In the genomic region with DNA sequence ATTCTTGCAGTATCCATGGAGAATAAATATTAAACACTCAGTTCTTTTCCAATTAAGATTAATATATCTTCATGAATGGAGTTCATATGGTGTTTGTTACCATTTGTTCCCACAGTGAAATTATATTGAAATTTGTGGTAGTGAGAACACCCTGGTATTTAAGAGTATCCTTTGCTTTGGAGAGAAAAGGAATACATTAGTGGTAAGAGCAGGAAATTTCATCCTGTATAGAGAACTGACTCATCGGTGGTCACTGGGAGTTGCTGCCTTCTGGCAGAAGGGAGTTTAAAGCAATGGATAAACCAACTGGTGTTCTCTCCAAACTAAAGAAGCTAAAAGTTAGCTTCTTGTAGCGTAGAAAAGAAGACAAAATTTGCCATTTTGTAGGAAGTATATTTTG, we compare ENCODE assay signal across 15 cellular contexts.
DNase-seq lines count a peak whose midpoint lies in the region; ATAC-seq and TF ChIP-seq lines count a peak whose summit lies in the region.
"Had no signal": no experiment of that assay in that cellular context is flagged by ENCODE, and none has a peak within 500 bp of the region (broad histone marks: within the 10 kb centered on the region; RNA-seq: fewer than 3 reads in every experiment).

No MANE protein-coding gene starts in this region.

- no peak for TF ChIP-seq CTCF in brain microvascular endothelial cell (IDR thresholded peaks at IDR 0.05; ENCODE audit: low read depth, low read length, missing control alignments)

- no peak overlapping the region for H3K4me3 ChIP-seq in brain microvascular endothelial cell (ENCODE audit: low read depth, low read length)
- H3K4me3 ChIP-seq: body of pancreas had no signal

- no peak overlapping the region for H3K27ac Mint-ChIP-seq in activated T-helper 2 cell treated with anti-CD3 and anti-CD28 coated beads, Interferon-gamma antibody, Interleukin-2, Interleukin-4, amounts not matched to agents 10 μg/mL and 5 μg/mL and 100 μg/mL, durations not matched to agents 14 hours and 24 hours and 36 hours
- H3K27ac Mint-ChIP-seq in T-cell = no peak overlapping the region
- H3K27ac Mint-ChIP-seq: stimulated activated naive CD8-positive, alpha-beta T cell treated with anti-CD3 and anti-CD28 coated beads, Interleukin-15, Interleukin-2, amounts not matched to agents 100 ng/mL and 50 ng/mL, for 24 hours had no signal

- H3K4me1 Mint-ChIP-seq in activated T-helper 2 cell treated with anti-CD3 and anti-CD28 coated beads, Interferon-gamma antibody, Interleukin-2, Interleukin-4, amounts not matched to agents 10 μg/mL and 5 μg/mL and 100 μg/mL, durations not matched to agents 14 hours and 24 hours and 36 hours (ENCODE audit: low read depth) = no peaks in the 10 kb centered on the region
- H3K4me1 Mint-ChIP-seq in T-cell = no peaks in the 10 kb centered on the region

- CTCF ChIA-PET in T-cell (lab: Charles Lee) = interaction anchor here in 1 of 2 donors (0.5 kb wide), 1 partner anchor 376 kb away, joined by 3 read pairs; no protein-coding TSS in a partner anchor

- no peaks in the 10 kb centered on the region for H3K27me3 Mint-ChIP-seq in activated T-helper 2 cell treated with anti-CD3 and anti-CD28 coated beads, Interferon-gamma antibody, Interleukin-2, Interleukin-4, amounts not matched to agents 10 μg/mL and 5 μg/mL and 100 μg/mL, durations not matched to agents 14 hours and 24 hours and 36 hours (ENCODE audit: low read depth)
- H3K27me3 Mint-ChIP-seq in T-cell = peaks cover 3 to 10% of the 10 kb centered on the region in 2 donors
- H3K27me3 Mint-ChIP-seq: stimulated activated naive CD8-positive, alpha-beta T cell treated with anti-CD3 and anti-CD28 coated beads, Interleukin-15, Interleukin-2, amounts not matched to agents 100 ng/mL and 50 ng/mL, for 24 hours had no signal

- intact Hi-C loops in activated T-helper 2 cell treated with anti-CD3 and anti-CD28 coated beads, Interferon-gamma antibody, Interleukin-2, Interleukin-4, amounts not matched to agents 10 μg/mL and 5 μg/mL and 100 μg/mL, durations not matched to agents 14 hours and 24 hours and 36 hours (cut with micrococcal nuclease) = loop anchor here (10.0 kb wide), 1 partner anchor 1138 kb away; no protein-coding TSS in a partner anchor

- no peaks in the 10 kb centered on the region for H3K36me3 Mint-ChIP-seq in activated T-helper 2 cell treated with anti-CD3 and anti-CD28 coated beads, Interferon-gamma antibody, Interleukin-2, Interleukin-4, amounts not matched to agents 10 μg/mL and 5 μg/mL and 100 μg/mL, durations not matched to agents 14 hours and 24 hours and 36 hours (ENCODE audit: low read depth)
- H3K36me3 Mint-ChIP-seq in T-cell = no peaks in the 10 kb centered on the region

- no peaks in the 10 kb centered on the region for H3K27me3 ChIP-seq in brain microvascular endothelial cell (replicated peaks)
- H3K27me3 ChIP-seq: body of pancreas had no signal

- in situ Hi-C loops in brain microvascular endothelial cell (cut with HindIII; ENCODE audit: low pct_ligation_motif_present, low sequenced_read_pairs) = no loop called here

- peak; percentile 33 for DNase-seq in AG08396 (ENCODE audit: low spot score)
- DNase-seq in Kasumi-1 (lab: John Stamatoyannopoulos, UW) = peak; percentile 73 to 78
- DNase-seq in brain microvascular endothelial cell = peak; percentile 74
- peak; percentile 84 for DNase-seq in iris pigment epithelial cell (ENCODE audit: low read depth)
- DNase-seq in stimulated activated naive CD8-positive, alpha-beta T cell treated with anti-CD3 and anti-CD28 coated beads, Interleukin-15, Interleukin-2, amounts not matched to agents 100 U/mL and 50 U/mL, for 24 hours = no peak
- DNase-seq in activated T-helper 2 cell treated with anti-CD3 and anti-CD28 coated beads, Interferon-gamma antibody, Interleukin-2, Interleukin-4, amounts not matched to agents 10 μg/mL and 5 μg/mL and 100 μg/mL, durations not matched to agents 14 hours and 24 hours and 36 hours (ENCODE audit: low spot score) = no peak
- DNase-seq in T-cell = no peak
- DNase-seq: activated CD4-positive, alpha-beta T cell treated with anti-CD3 and anti-CD28 coated beads for 48 hours; body of pancreas; C1 segment of cervical spinal cord; KBM-7; midbrain; NCI-H2081 treated with DMSO at 0.1 percent for 48 hours had no signal

- H3K36me3 ChIP-seq in brain microvascular endothelial cell (replicated peaks) = no peaks in the 10 kb centered on the region

- H3K9me3 Mint-ChIP-seq in activated T-helper 2 cell treated with anti-CD3 and anti-CD28 coated beads, Interferon-gamma antibody, Interleukin-2, Interleukin-4, amounts not matched to agents 10 μg/mL and 5 μg/mL and 100 μg/mL, durations not matched to agents 14 hours and 24 hours and 36 hours = no peaks in the 10 kb centered on the region
- peaks cover 0 to 4% (median 0%) of the 10 kb centered on the region in 3 donors for H3K9me3 Mint-ChIP-seq in T-cell
- H3K9me3 Mint-ChIP-seq: stimulated activated naive CD8-positive, alpha-beta T cell treated with anti-CD3 and anti-CD28 coated beads, Interleukin-15, Interleukin-2, amounts not matched to agents 100 ng/mL and 50 ng/mL, for 24 hours had no signal

- no peak for ATAC-seq in stimulated activated naive CD8-positive, alpha-beta T cell treated with anti-CD3 and anti-CD28 coated beads, Interleukin-15, Interleukin-2, amounts not matched to agents 100 U/mL and 50 U/mL, for 24 hours
- no peak for ATAC-seq in T-cell (replicated peaks in 1 of 4)
- no peak for ATAC-seq in GM18511 (IDR thresholded peaks at IDR 0.05; ENCODE audit: unreplicated experiment)
- ATAC-seq: body of pancreas had no signal

- no peak overlapping the region for H3K4me3 Mint-ChIP-seq in activated T-helper 2 cell treated with anti-CD3 and anti-CD28 coated beads, Interferon-gamma antibody, Interleukin-2, Interleukin-4, amounts not matched to agents 10 μg/mL and 5 μg/mL and 100 μg/mL, durations not matched to agents 14 hours and 24 hours and 36 hours (ENCODE audit: low read depth)
- H3K4me3 Mint-ChIP-seq in T-cell = no peak overlapping the region
- H3K4me3 Mint-ChIP-seq: stimulated activated naive CD8-positive, alpha-beta T cell treated with anti-CD3 and anti-CD28 coated beads, Interleukin-15, Interleukin-2, amounts not matched to agents 100 ng/mL and 50 ng/mL, for 24 hours had no signal

- POLR2A ChIA-PET in T-cell (lab: Charles Lee) = no interaction called here

- H3K27ac ChIP-seq in brain microvascular endothelial cell = peak overlapping the region; percentile 37
- H3K27ac ChIP-seq: body of pancreas had no signal

Comparison
In these comparisons a context has a peak if more than half of its experiments do, and no peak if none do; other contexts are left out.
1. DNase-seq: peak in AG08396 (single experiment), Kasumi-1 (2 of 2), brain microvascular endothelial cell (single experiment) and iris pigment epithelial cell (single experiment); none in stimulated activated naive CD8-positive, alpha-beta T cell treated with anti-CD3 and anti-CD28 coated beads, Interleukin-15, Interleukin-2, amounts not matched to agents 100 U/mL and 50 U/mL, for 24 hours (single experiment), activated T-helper 2 cell treated with anti-CD3 and anti-CD28 coated beads, Interferon-gamma antibody, Interleukin-2, Interleukin-4, amounts not matched to agents 10 μg/mL and 5 μg/mL and 100 μg/mL, durations not matched to agents 14 hours and 24 hours and 36 hours (single experiment) and T-cell (0 of 34).